In the genomic region with DNA sequence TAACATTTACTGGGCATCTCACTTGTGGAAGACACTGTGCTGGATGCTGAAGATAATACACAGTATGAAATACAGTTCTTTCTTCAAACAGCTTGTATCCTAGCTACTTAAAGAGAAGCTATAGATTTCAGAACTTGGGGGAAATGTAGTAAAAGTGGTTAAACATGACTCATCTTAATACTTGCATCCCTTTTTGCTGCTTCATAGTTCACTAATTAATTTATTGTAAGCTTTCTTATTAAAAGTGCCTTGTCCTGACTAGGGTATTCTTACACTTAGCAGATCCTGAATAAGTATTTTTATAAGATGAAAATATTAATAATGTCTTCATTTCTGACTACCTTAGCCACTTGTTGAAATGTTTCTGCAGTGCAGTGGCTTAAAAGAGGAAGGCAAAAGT, we compare ENCODE assay signal across 25 cellular contexts.
"Had no signal": no experiment of that assay in that cellular context is flagged by ENCODE, and none has a peak within 500 bp of the region (broad histone marks: within the 10 kb centered on the region; RNA-seq: fewer than 3 reads in every experiment).

No MANE protein-coding gene starts in this region.

- H3K27me3 Mint-ChIP-seq: activated CD4-positive, alpha-beta T cell treated with anti-CD3 and anti-CD28 coated beads, Interleukin-2, amount 10 ng/mL, durations not matched to agents 7 days and 5 days; activated CD8-positive, alpha-beta memory T cell treated with anti-CD3 and anti-CD28 coated beads, Interleukin-2, amount 10 ng/mL, durations not matched to agents 7 days and 5 days; activated CD8-positive, alpha-beta T cell treated with anti-CD3 and anti-CD28 coated beads for 36 hours; activated naive CD4-positive, alpha-beta T cell treated with anti-CD3 and anti-CD28 coated beads, Interleukin-2, amount 50 U/mL, for 24 hours; dendritic cell treated with granulocyte-macrophage colony-stimulating factor and Interleukin-4, amounts not matched to agents 40 ng/mL and 50 ng/mL, for 4 days; naive thymus-derived CD8-positive, alpha-beta T cell; progenitor cell of endocrine pancreas; type B pancreatic cell had no signal

- H3K4me1 ChIP-seq: body of pancreas, neural progenitor cell, right atrium auricular region, vagina had no signal

- H3K27ac Mint-ChIP-seq: activated CD4-positive, alpha-beta T cell treated with anti-CD3 and anti-CD28 coated beads, Interleukin-2, amount 10 ng/mL, durations not matched to agents 7 days and 5 days; activated CD8-positive, alpha-beta memory T cell treated with anti-CD3 and anti-CD28 coated beads, Interleukin-2, amount 10 ng/mL, durations not matched to agents 7 days and 5 days; activated CD8-positive, alpha-beta T cell treated with anti-CD3 and anti-CD28 coated beads for 36 hours; activated naive CD4-positive, alpha-beta T cell treated with anti-CD3 and anti-CD28 coated beads, Interleukin-2, amount 50 U/mL, for 24 hours; dendritic cell treated with granulocyte-macrophage colony-stimulating factor and Interleukin-4, amounts not matched to agents 40 ng/mL and 50 ng/mL, for 4 days; naive thymus-derived CD8-positive, alpha-beta T cell; neural progenitor cell; progenitor cell of endocrine pancreas; type B pancreatic cell had no signal

- ATAC-seq: activated CD4-positive, CD25-positive, alpha-beta regulatory T cell treated with anti-CD3 and anti-CD28 coated beads, Interleukin-2, amount 50 U/mL, for 24 hours; activated CD8-positive, alpha-beta memory T cell treated with anti-CD3 and anti-CD28 coated beads, Interleukin-2, amount 10 ng/mL, durations not matched to agents 7 days and 5 days; activated CD8-positive, alpha-beta T cell treated with anti-CD3 and anti-CD28 coated beads for 36 hours; body of pancreas; left lobe of liver; naive thymus-derived CD8-positive, alpha-beta T cell had no signal

- H3K4me1 Mint-ChIP-seq: neural progenitor cell had no signal

- H3K27me3 ChIP-seq: body of pancreas, neural progenitor cell, right atrium auricular region, vagina had no signal

- H3K27ac ChIP-seq: body of pancreas, neural progenitor cell, right atrium auricular region, thoracic aorta, vagina, VCaP had no signal

- H3K9me3 Mint-ChIP-seq: activated CD4-positive, alpha-beta T cell treated with anti-CD3 and anti-CD28 coated beads, Interleukin-2, amount 10 ng/mL, durations not matched to agents 7 days and 5 days; activated CD8-positive, alpha-beta T cell treated with anti-CD3 and anti-CD28 coated beads for 36 hours; activated naive CD4-positive, alpha-beta T cell treated with anti-CD3 and anti-CD28 coated beads, Interleukin-2, amount 50 U/mL, for 24 hours; dendritic cell treated with granulocyte-macrophage colony-stimulating factor and Interleukin-4, amounts not matched to agents 40 ng/mL and 50 ng/mL, for 4 days; naive thymus-derived CD8-positive, alpha-beta T cell; neural progenitor cell; type B pancreatic cell had no signal

- H3K36me3 ChIP-seq: neural progenitor cell, right atrium auricular region, thoracic aorta had no signal

- H3K4me3 ChIP-seq: body of pancreas, lung, neural progenitor cell, right atrium auricular region, thoracic aorta, vagina had no signal

- H3K4me3 Mint-ChIP-seq: activated CD4-positive, alpha-beta T cell treated with anti-CD3 and anti-CD28 coated beads, Interleukin-2, amount 10 ng/mL, durations not matched to agents 7 days and 5 days; activated CD8-positive, alpha-beta memory T cell treated with anti-CD3 and anti-CD28 coated beads, Interleukin-2, amount 10 ng/mL, durations not matched to agents 7 days and 5 days; activated CD8-positive, alpha-beta T cell treated with anti-CD3 and anti-CD28 coated beads for 36 hours; activated naive CD4-positive, alpha-beta T cell treated with anti-CD3 and anti-CD28 coated beads, Interleukin-2, amount 50 U/mL, for 24 hours; dendritic cell treated with granulocyte-macrophage colony-stimulating factor and Interleukin-4, amounts not matched to agents 40 ng/mL and 50 ng/mL, for 4 days; naive thymus-derived CD8-positive, alpha-beta T cell; neural progenitor cell; type B pancreatic cell had no signal

- H3K9me3 ChIP-seq: body of pancreas, right atrium auricular region, thoracic aorta, vagina had no signal

- DNase-seq: activated CD4-positive, alpha-beta T cell treated with anti-CD3 and anti-CD28 coated beads, Interleukin-2, amount 10 ng/mL, durations not matched to agents 7 days and 5 days; activated CD8-positive, alpha-beta memory T cell treated with anti-CD3 and anti-CD28 coated beads, Interleukin-2, amount 10 ng/mL, durations not matched to agents 7 days and 5 days; activated CD8-positive, alpha-beta T cell treated with anti-CD3 and anti-CD28 coated beads for 36 hours; activated gamma-delta T cell treated with Interleukin-2 at 50 U/mL for 16 hours; anterior cingulate cortex; body of pancreas; effector CD8-positive, alpha-beta T cell; erythroblast; foreskin fibroblast; kidney; naive thymus-derived CD8-positive, alpha-beta T cell; stimulated activated CD4-positive, alpha-beta T cell treated with anti-CD3 and anti-CD28 coated beads, Interleukin-4, amount 100 ng/mL, for 24 hours; stimulated activated naive CD4-positive, alpha-beta T cell treated with Interleukin-2 at 50 U/mL for 16 hours had no signal
